ENCODE assay signal across 14 cellular contexts in the genomic region with DNA sequence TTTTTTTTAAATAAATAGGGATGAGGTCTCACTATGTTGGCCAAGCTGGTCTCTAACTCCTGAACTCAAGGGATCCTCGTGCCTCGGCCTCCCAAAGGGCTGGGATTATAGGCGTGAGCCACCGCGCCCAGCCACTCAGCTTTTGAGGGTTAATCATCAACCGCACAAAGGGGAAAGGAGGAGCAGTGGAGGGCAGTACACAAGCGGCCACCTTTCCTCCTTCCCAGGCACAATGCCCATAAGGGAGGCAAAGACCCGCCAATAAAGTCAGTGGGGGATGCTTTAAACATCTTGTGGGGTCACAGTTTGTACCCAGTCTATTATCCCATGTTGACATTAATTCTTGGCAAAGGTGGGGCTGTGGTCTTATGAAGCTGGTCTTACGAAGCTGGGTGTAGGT. TPM values are rescaled to one million over a fixed set of nuclear protein-coding genes. Genes with fewer than 3 reads are reported as not detected.
A peak's percentile ranks its signal among the peaks of the same experiment; 100 is the strongest.
DNase-seq lines count a peak whose midpoint lies in the region; ATAC-seq, FAIRE-seq and TF ChIP-seq lines count a peak whose summit lies in the region.
"Had no signal": no experiment of that assay in that cellular context is flagged by ENCODE, and none has a peak within 500 bp of the region (broad histone marks: within the 10 kb centered on the region; RNA-seq: fewer than 3 reads in every experiment).

No MANE protein-coding gene starts in this region.

- peaks cover 52% of the 10 kb centered on the region; the same call in 1 of the 2 replicates for H3K79me2 ChIP-seq in HCT116 (ENCODE audit: insufficient read depth, low read length)

- no peak for TF ChIP-seq POLR2A in HCT116 (IDR thresholded peaks at IDR 0.05; ENCODE audit: borderline replicate concordance, extremely low read depth, insufficient read depth, insufficient read length)

- CTCF ChIA-PET in CD4-positive, alpha-beta memory T cell (lab: Charles Lee; ENCODE audit: partially characterized antibody), result interaction anchor here (0.9 to 10.5 kb wide), 5 partner anchors 22 to 167 kb away, joined by 3 to 127 read pairs (median 7); a partner anchor contains a TSS
- CTCF ChIA-PET in HCT116 (lab: Charles Lee), result interaction anchor here (0.5 kb wide), 1 partner anchor 21 kb away, joined by 3 read pairs; no protein-coding TSS in a partner anchor
- CTCF ChIA-PET in MCF 10A (lab: Yijun Ruan, JAX), result interaction anchor here (0.7 to 1.4 kb wide), 2 partner anchors 44 to 50 kb away, joined by 3 read pairs; no protein-coding TSS in a partner anchor

- no peaks in the 10 kb centered on the region for H4K20me1 ChIP-seq in HCT116 (ENCODE audit: insufficient read depth)

- peak overlapping the region in 1 of 2 experiments; percentile 9 for H3K4ac ChIP-seq in mesenchymal stem cell (ENCODE audit: low read depth in 1 of 2, low read length in 2 of 2)

- peak overlapping the region; percentile 98 for H2AK5ac ChIP-seq in mesenchymal stem cell (ENCODE audit: low read length, severe bottlenecking)

- H2BK15ac ChIP-seq in mesenchymal stem cell (ENCODE audit: low read depth, poor library complexity, severe bottlenecking), result peak overlapping the region; percentile 55

- RAD21 ChIA-PET in HCT116 (lab: Charles Lee; ENCODE audit: low non-redundant PET in 1 of 2, low total read pairs in 2 of 2, uncharacterized antibody in 2 of 2, unreplicated experiment in 2 of 2), result interaction anchor here (0.5 to 1.3 kb wide), 2 partner anchors 31 to 361 kb away, joined by 3 to 4 read pairs; no protein-coding TSS in a partner anchor

- H2BK120ac ChIP-seq in mesenchymal stem cell (ENCODE audit: low read depth, low read length), result no peak overlapping the region

- peak overlapping the region; percentile 92 for H4K91ac ChIP-seq in mesenchymal stem cell (ENCODE audit: low read length)

- peak overlapping the region; percentile 50 for H3K9ac ChIP-seq in HCT116 (ENCODE audit: low read length)
- H3K9ac ChIP-seq in mesenchymal stem cell (ENCODE audit: low read length), result no peak overlapping the region

- H3K4me1 ChIP-seq in CD4-positive, alpha-beta memory T cell (ENCODE audit: insufficient read depth, low read length), result peaks cover 53% of the 10 kb centered on the region
- H3K4me1 ChIP-seq in HCT116 (ENCODE audit: control insufficient read depth in 1 of 2, insufficient read depth in 2 of 2, low read length in 2 of 2) (peaks cover 47 to 95% of the 10 kb centered on the region in 2 experiments), mesenchymal stem cell (ENCODE audit: control insufficient read depth, insufficient read depth, low read depth, low read length) (peaks cover 49% of the 10 kb centered on the region)

- no peaks in the 10 kb centered on the region for H3K9me3 Mint-ChIP-seq in CD4-positive, alpha-beta memory T cell
- H3K9me3 Mint-ChIP-seq in MCF 10A (ENCODE audit: unreplicated experiment), result no peaks in the 10 kb centered on the region

- TF ChIP-seq RAD21 in HCT116 (IDR thresholded peaks at IDR 0.05; ENCODE audit: low read depth), result no peak

- intact Hi-C loops in CD4-positive, alpha-beta memory T cell (cut with micrococcal nuclease), result no loop called here
- intact Hi-C loops in HCT116 (cut with micrococcal nuclease) (loop anchor here (5.0 kb wide), 1 partner anchor 32 kb away; a partner anchor contains a TSS), MCF 10A (cut with micrococcal nuclease) (no loop called here), sciatic nerve (cut with DNase I) (no loop called here)

- POLR2A ChIA-PET in CD4-positive, alpha-beta memory T cell (lab: Charles Lee; ENCODE audit: partially characterized antibody), result interaction anchor here (12.6 kb wide), 1 partner anchor 30 kb away, joined by 245 read pairs; a partner anchor contains a TSS
- POLR2A ChIA-PET in HCT116 (lab: Charles Lee), result interaction anchor here (1.0 to 1.6 kb wide), 4 partner anchors 8 to 45 kb away, joined by 4 to 7 read pairs (median 6); a partner anchor contains a TSS
- POLR2A ChIA-PET in MCF 10A (lab: Yijun Ruan, JAX), result interaction anchor here (0.6 to 3.1 kb wide), 10 partner anchors 8 to 248 kb away, joined by 3 to 15 read pairs (median 4); a partner anchor contains a TSS

- H2AFZ ChIP-seq in HCT116 (ENCODE audit: low read depth, low read length, poor library complexity, severe bottlenecking), result no peak overlapping the region
- H2AFZ ChIP-seq in mesenchymal stem cell (ENCODE audit: low read depth, low read length), result no peak overlapping the region

- no peak overlapping the region for H3K27ac ChIP-seq in CD4-positive, alpha-beta memory T cell (ENCODE audit: low read depth, low read length)
- H3K27ac ChIP-seq in HCT116 (ENCODE audit: low read depth, low read length) (peak overlapping the region; percentile 43), mesenchymal stem cell (ENCODE audit: low read length, poor library complexity, severe bottlenecking) (peak overlapping the region; percentile 95)
- H3K27ac ChIP-seq: thoracic aorta had no signal

- H3K36me3 Mint-ChIP-seq in CD4-positive, alpha-beta memory T cell, result peaks cover 10 to 31% of the 10 kb centered on the region in 2 donors
- H3K36me3 Mint-ChIP-seq in MCF 10A (ENCODE audit: insufficient read depth, unreplicated experiment), result peaks cover 10% of the 10 kb centered on the region

- H3K9me3 ChIP-seq in CD4-positive, alpha-beta memory T cell (ENCODE audit: control insufficient read depth in 1 of 2, low read length in 2 of 2), result no peaks in the 10 kb centered on the region
- H3K9me3 ChIP-seq in HCT116 (ENCODE audit: control insufficient read depth in 1 of 2, insufficient read depth in 1 of 2, low read depth in 1 of 2, low read length in 2 of 2), result no peaks in the 10 kb centered on the region; a peak in 1 of 4 replicates
- H3K9me3 ChIP-seq in mesenchymal stem cell (ENCODE audit: control insufficient read depth, low read length), result no peaks in the 10 kb centered on the region
- H3K9me3 ChIP-seq: breast epithelium, thoracic aorta had no signal

- no peak overlapping the region for H3K4me3 ChIP-seq in CD4-positive, alpha-beta memory T cell (ENCODE audit: low read length in 2 of 2)
- H3K4me3 ChIP-seq in HCT116 (replicated peaks in 1 of 2; ENCODE audit: low read depth in 1 of 2, low read length in 2 of 2) (peak overlapping the region in 1 of 2 experiments; percentile 33; a peak in 2 of 4 replicates), mesenchymal stem cell (ENCODE audit: insufficient read depth in 1 of 2, low read depth in 1 of 2, low read length in 2 of 2) (no peak overlapping the region)
- H3K4me3 ChIP-seq: breast epithelium, thoracic aorta had no signal

- 92% methylated on average over 8 of the region's 9 CpGs for WGBS in mesenchymal stem cell

- FAIRE-seq in GM19239 (lab: Jason Lieb, UNC), result no peak

- H3K18ac ChIP-seq in mesenchymal stem cell (ENCODE audit: low read depth in 1 of 2, low read length in 2 of 2), result peak overlapping the region in 1 of 2 experiments; percentile 70

- peaks cover 42 to 58% (median 51%) of the 10 kb centered on the region in 4 donors for H3K4me1 Mint-ChIP-seq in CD4-positive, alpha-beta memory T cell
- peaks cover 43% of the 10 kb centered on the region for H3K4me1 Mint-ChIP-seq in MCF 10A (ENCODE audit: insufficient read depth, unreplicated experiment)

- no peaks in the 10 kb centered on the region for H3K27me3 ChIP-seq in CD4-positive, alpha-beta memory T cell (ENCODE audit: insufficient read depth, low read length)
- H3K27me3 ChIP-seq in HCT116 (ENCODE audit: insufficient read depth, low read length), result no peaks in the 10 kb centered on the region
- H3K27me3 ChIP-seq in mesenchymal stem cell (ENCODE audit: control insufficient read depth in 1 of 2, insufficient read depth in 1 of 2, low read length in 2 of 2), result no peaks in the 10 kb centered on the region
- H3K27me3 ChIP-seq: breast epithelium had no signal

- peak overlapping the region in 1 of 8 donors; percentile 57 for H3K4me3 Mint-ChIP-seq in CD4-positive, alpha-beta memory T cell
- H3K4me3 Mint-ChIP-seq in MCF 10A (ENCODE audit: unreplicated experiment), result peak overlapping the region; percentile 3

- peak; percentile 60 for ATAC-seq in HCT116
- ATAC-seq in sciatic nerve, result no peak

- peaks cover 6% of the 10 kb centered on the region for H3K79me1 ChIP-seq in mesenchymal stem cell (replicated peaks; ENCODE audit: low read length, poor library complexity, severe bottlenecking)

- peaks cover 5% of the 10 kb centered on the region for H3K36me3 ChIP-seq in CD4-positive, alpha-beta memory T cell (ENCODE audit: insufficient read depth, low read length)
- H3K36me3 ChIP-seq in HCT116 (ENCODE audit: control insufficient read depth in 1 of 2, insufficient read depth in 2 of 2, low read length in 2 of 2) (peaks cover 0 to 11% of the 10 kb centered on the region in 2 experiments; a peak in 1 of 4 replicates), mesenchymal stem cell (ENCODE audit: control insufficient read depth in 1 of 2, insufficient read depth in 2 of 2, low read depth in 1 of 2, low read length in 2 of 2) (peaks cover 5 to 33% of the 10 kb centered on the region in 2 experiments)
- H3K36me3 ChIP-seq: breast epithelium had no signal

- no peak for DNase-seq in CD4-positive, alpha-beta memory T cell
- DNase-seq in HCT116 (ENCODE audit: low read depth, low spot score), result no peak
- peak; percentile 26 for DNase-seq in MCF 10A (ENCODE audit: unreplicated experiment)
- no peak for DNase-seq in mesenchymal stem cell
- no peak for DNase-seq in SIG-M5 treated with dmso at 0.1 percent for 504 hours (lab: John Stamatoyannopoulos, UW; ENCODE audit: unreplicated experiment)
- DNase-seq in NCI-H2107 treated with DMSO at 0.1 percent for 48 hours (lab: John Stamatoyannopoulos, UW; ENCODE audit: unreplicated experiment), result no peak
- DNase-seq in sciatic nerve (ENCODE audit: low spot score), result no peak
- no peak for DNase-seq in GM19239 (ENCODE audit: insufficient read length, low spot score)
- DNase-seq: NCI-H1930, NCI-H774, nucleus accumbens, SHP77 treated with DMSO at 0.1 percent for 48 hours had no signal

- TF ChIP-seq CTCF in HCT116 (IDR thresholded peaks at IDR 0.05 in 2 of 3, conservative IDR thresholded peaks at IDR 0.05 in 1 of 3; ENCODE audit: borderline replicate concordance in 1 of 3, insufficient read depth in 1 of 3, low read depth in 2 of 3, low read length in 2 of 3) (no peak), MCF 10A (IDR thresholded peaks at IDR 0.05; ENCODE audit: unreplicated experiment) (no peak)

- H3K4me2 ChIP-seq in HCT116 (ENCODE audit: low read length) (peak overlapping the region; percentile 73), mesenchymal stem cell (ENCODE audit: low read length, poor library complexity, severe bottlenecking) (no peak overlapping the region)

- peak overlapping the region in 1 of 2 experiments; percentile 26 for H3K14ac ChIP-seq in mesenchymal stem cell (ENCODE audit: low read length in 2 of 2)

- H4K8ac ChIP-seq in mesenchymal stem cell (ENCODE audit: low read length), result peak overlapping the region; percentile 86

- BruUV-seq in HCT116 (replicated peaks; lab: Mats Ljungman, UMichigan), result TSS peak; percentile 9
- BruUV-seq in MCF 10A (replicated peaks; lab: Mats Ljungman, UMichigan), result TSS peak; percentile 21

- no peaks in the 10 kb centered on the region for H3K27me3 Mint-ChIP-seq in CD4-positive, alpha-beta memory T cell
- no peaks in the 10 kb centered on the region for H3K27me3 Mint-ChIP-seq in MCF 10A (ENCODE audit: insufficient read depth, unreplicated experiment)

- no peaks in the 10 kb centered on the region for H3K9me2 ChIP-seq in HCT116 (ENCODE audit: insufficient read depth)

- H2BK12ac ChIP-seq in mesenchymal stem cell (ENCODE audit: low read length in 2 of 2), result peak overlapping the region; percentile 34 to 79

- no peak overlapping the region for H2BK5ac ChIP-seq in mesenchymal stem cell (ENCODE audit: low read depth, low read length, poor library complexity, severe bottlenecking)

- peak overlapping the region; percentile 86 to 95 (median 91) for H3K27ac Mint-ChIP-seq in CD4-positive, alpha-beta memory T cell
- peak overlapping the region; percentile 35 for H3K27ac Mint-ChIP-seq in MCF 10A (ENCODE audit: low read depth, unreplicated experiment)

- H3K23ac ChIP-seq in mesenchymal stem cell (ENCODE audit: low read length in 2 of 2), result no peak overlapping the region

RNA-seq across cellular contexts. Expression of a gene that starts 32.4 kb away (rescaled TPM):
- 10 to 100 TPM; 15.2 to 15.6 TPM for total RNA-seq in CD4-positive, alpha-beta memory T cell
- polyA plus RNA-seq in CD4-positive, alpha-beta memory T cell, result 10 to 100 TPM; 13.9 to 16.4 TPM
- 28.0 TPM for total RNA-seq in HCT116 (2021; ENCODE audit: unreplicated experiment)
- polyA plus RNA-seq in HCT116 (2012), result 27.3 and 27.6 TPM in 2 replicates
- total RNA-seq in MCF 10A (2022), result 24.2 and 27.1 TPM in 2 replicates
- polyA plus RNA-seq in mesenchymal stem cell (2013, experiment 1 of 2), result 16.3 TPM
- 16.0 TPM for polyA plus RNA-seq in mesenchymal stem cell (2013, experiment 2 of 2)
- 27.3 TPM for total RNA-seq in sciatic nerve

RNA-seq across cellular contexts. Expression of a gene that starts 46.1 kb away (rescaled TPM):
- total RNA-seq in CD4-positive, alpha-beta memory T cell, result 1 to 10 TPM; 2.4 to 2.7 TPM
- polyA plus RNA-seq in CD4-positive, alpha-beta memory T cell, result under 1 TPM in 1 of 2 donors, not detected in 1; 0.03 TPM
- 0.96 TPM for total RNA-seq in HCT116 (2021; ENCODE audit: unreplicated experiment)
- polyA plus RNA-seq in HCT116 (2012), result 0.76 and 0.90 TPM in 2 replicates
- total RNA-seq in MCF 10A (2022), result 1.1 TPM in 2 replicates
- 0.32 TPM for polyA plus RNA-seq in mesenchymal stem cell (2013, experiment 1 of 2)
- 0.29 TPM for polyA plus RNA-seq in mesenchymal stem cell (2013, experiment 2 of 2)
- 35.0 TPM for total RNA-seq in sciatic nerve
